1 cellular context compared by ENCODE assay signal in genomic region chr4:159366966-159367365, GRCh38.
TF ChIP-seq lines count a peak whose summit lies in the region.

No MANE protein-coding gene starts in this region.

TF ChIP-seq in HCT116, 20 proteins besides CTCF, POLR2A, EP300 and RAD21 (continued from another document):
- no peak for TF ChIP-seq REST (IDR thresholded peaks at IDR 0.05; ENCODE audit: low read depth)
